Comparison of ENCODE assay signal across 1 cellular context in the genomic region with DNA sequence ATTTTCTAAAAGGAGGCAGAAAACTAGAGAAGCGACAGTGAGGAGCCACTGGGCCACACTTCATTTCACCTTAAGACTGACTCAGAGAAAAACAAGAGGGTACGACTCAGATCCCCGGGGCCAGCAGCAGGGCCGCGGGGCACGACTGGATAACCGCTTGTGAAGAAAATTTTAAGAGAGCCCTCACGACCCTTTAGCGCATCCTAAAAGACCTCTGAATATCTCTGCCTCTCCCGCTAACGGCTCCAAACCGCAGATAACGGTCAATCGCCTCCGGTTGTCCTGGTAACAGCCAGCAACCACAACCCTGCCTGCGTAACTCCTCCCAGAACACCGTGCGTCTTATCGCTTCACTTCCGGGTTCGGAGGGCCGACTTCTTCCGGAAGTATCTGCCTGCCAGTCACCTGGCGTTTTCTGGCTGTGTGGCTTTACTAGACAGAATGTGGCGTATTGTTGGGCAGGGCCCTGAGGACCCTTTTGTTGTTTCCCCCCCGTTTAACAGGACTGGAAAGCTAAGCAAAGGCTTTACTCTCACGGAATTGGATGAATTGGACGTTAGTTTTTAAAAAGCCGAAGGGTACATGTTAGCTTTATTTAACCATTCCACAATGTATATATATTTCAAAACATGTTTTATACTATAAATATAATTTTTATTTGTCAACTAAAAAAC.
A peak's percentile ranks its signal among the peaks of the same experiment; 100 is the strongest.
TF ChIP-seq lines count a peak whose summit lies in the region.

No MANE protein-coding gene starts in this region.

TF ChIP-seq in HepG2, 621 proteins besides CTCF, POLR2A, EP300 and RAD21 (continued from another document and continues in another):
- TF ChIP-seq, protein P1, sequence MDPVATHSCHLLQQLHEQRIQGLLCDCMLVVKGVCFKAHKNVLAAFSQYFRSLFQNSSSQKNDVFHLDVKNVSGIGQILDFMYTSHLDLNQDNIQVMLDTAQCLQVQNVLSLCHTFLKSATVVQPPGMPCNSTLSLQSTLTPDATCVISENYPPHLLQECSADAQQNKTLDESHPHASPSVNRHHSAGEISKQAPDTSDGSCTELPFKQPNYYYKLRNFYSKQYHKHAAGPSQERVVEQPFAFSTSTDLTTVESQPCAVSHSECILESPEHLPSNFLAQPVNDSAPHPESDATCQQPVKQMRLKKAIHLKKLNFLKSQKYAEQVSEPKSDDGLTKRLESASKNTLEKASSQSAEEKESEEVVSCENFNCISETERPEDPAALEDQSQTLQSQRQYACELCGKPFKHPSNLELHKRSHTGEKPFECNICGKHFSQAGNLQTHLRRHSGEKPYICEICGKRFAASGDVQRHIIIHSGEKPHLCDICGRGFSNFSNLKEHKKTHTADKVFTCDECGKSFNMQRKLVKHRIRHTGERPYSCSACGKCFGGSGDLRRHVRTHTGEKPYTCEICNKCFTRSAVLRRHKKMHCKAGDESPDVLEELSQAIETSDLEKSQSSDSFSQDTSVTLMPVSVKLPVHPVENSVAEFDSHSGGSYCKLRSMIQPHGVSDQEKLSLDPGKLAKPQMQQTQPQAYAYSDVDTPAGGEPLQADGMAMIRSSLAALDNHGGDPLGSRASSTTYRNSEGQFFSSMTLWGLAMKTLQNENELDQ (CRISPR knock-in tag; IDR thresholded peaks at IDR 0.05; ENCODE audit: borderline replicate concordance) = no peak
- TF ChIP-seq SNAI1 (CRISPR knock-in tag; IDR thresholded peaks at IDR 0.05; ENCODE audit: borderline replicate concordance) (no peak), ZNF143 (CRISPR knock-in tag; IDR thresholded peaks at IDR 0.05) (peak; percentile 89), IRX3 (CRISPR knock-in tag; IDR thresholded peaks at IDR 0.05; ENCODE audit: borderline replicate concordance, low read depth) (no peak), RFXAP (CRISPR knock-in tag; IDR thresholded peaks at IDR 0.05; ENCODE audit: borderline replicate concordance) (no peak), ZNF775 (CRISPR knock-in tag; IDR thresholded peaks at IDR 0.05; ENCODE audit: borderline replicate concordance) (no peak), CHCHD3 (CRISPR knock-in tag; IDR thresholded peaks at IDR 0.05) (no peak), ZNF354B (CRISPR knock-in tag; IDR thresholded peaks at IDR 0.05) (no peak), ZBTB7A (CRISPR knock-in tag; IDR thresholded peaks at IDR 0.05) (no peak), SRSF4 (IDR thresholded peaks at IDR 0.05; ENCODE audit: low read depth, low read length, poor library complexity, severe bottlenecking) (no peak), RORA (CRISPR knock-in tag; IDR thresholded peaks at IDR 0.05) (no peak), ZNF335 (CRISPR knock-in tag; IDR thresholded peaks at IDR 0.05) (peak; percentile 68), ZFP62 (CRISPR knock-in tag; IDR thresholded peaks at IDR 0.05) (no peak), FOXJ3 (CRISPR knock-in tag; IDR thresholded peaks at IDR 0.05; ENCODE audit: borderline replicate concordance) (0 out of 2 replicates have a peak, but pooled peaks have one; percentile 48), NCOA2 (CRISPR knock-in tag; IDR thresholded peaks at IDR 0.05) (0 out of 2 replicates have a peak, but pooled peaks have one; percentile 13), POLR2G (IDR thresholded peaks at IDR 0.05; ENCODE audit: low read depth, low read length) (peak; percentile 93), NFRKB (IDR thresholded peaks at IDR 0.05) (no peak), ZFP36L1 (CRISPR knock-in tag; IDR thresholded peaks at IDR 0.05) (no peak), KLF6 (CRISPR knock-in tag; IDR thresholded peaks at IDR 0.05) (no peak), DPF2 (CRISPR knock-in tag; IDR thresholded peaks at IDR 0.05; ENCODE audit: borderline replicate concordance, low read depth) (no peak), TBX3 (IDR thresholded peaks at IDR 0.05; ENCODE audit: borderline replicate concordance) (no peak), KDM4B (CRISPR knock-in tag; IDR thresholded peaks at IDR 0.05) (no peak), ZNF546 (CRISPR knock-in tag; conservative IDR thresholded peaks at IDR 0.05) (no peak), ZNF777 (CRISPR knock-in tag; IDR thresholded peaks at IDR 0.05) (no peak), RXRA (CRISPR knock-in tag; IDR thresholded peaks at IDR 0.05) (0 out of 2 replicates have a peak, but pooled peaks have one; percentile 21), LCORL (IDR thresholded peaks at IDR 0.05) (no peak), LCORL (CRISPR knock-in tag; IDR thresholded peaks at IDR 0.05) (no peak), NR2F6 (IDR thresholded peaks at IDR 0.05) (no peak), NR2F6 (CRISPR knock-in tag; IDR thresholded peaks at IDR 0.05) (peak; percentile 18; the same call in 1 of the 2 replicates), ZNF432 (CRISPR knock-in tag; IDR thresholded peaks at IDR 0.05; ENCODE audit: borderline replicate concordance) (no peak), MTA3 (CRISPR knock-in tag; IDR thresholded peaks at IDR 0.05) (no peak)
- TF ChIP-seq, protein P2, sequence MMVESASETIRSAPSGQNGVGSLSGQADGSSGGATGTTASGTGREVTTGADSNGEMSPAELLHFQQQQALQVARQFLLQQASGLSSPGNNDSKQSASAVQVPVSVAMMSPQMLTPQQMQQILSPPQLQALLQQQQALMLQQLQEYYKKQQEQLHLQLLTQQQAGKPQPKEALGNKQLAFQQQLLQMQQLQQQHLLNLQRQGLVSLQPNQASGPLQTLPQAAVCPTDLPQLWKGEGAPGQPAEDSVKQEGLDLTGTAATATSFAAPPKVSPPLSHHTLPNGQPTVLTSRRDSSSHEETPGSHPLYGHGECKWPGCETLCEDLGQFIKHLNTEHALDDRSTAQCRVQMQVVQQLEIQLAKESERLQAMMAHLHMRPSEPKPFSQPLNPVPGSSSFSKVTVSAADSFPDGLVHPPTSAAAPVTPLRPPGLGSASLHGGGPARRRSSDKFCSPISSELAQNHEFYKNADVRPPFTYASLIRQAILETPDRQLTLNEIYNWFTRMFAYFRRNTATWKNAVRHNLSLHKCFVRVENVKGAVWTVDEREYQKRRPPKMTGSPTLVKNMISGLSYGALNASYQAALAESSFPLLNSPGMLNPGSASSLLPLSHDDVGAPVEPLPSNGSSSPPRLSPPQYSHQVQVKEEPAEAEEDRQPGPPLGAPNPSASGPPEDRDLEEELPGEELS (CRISPR knock-in tag; IDR thresholded peaks at IDR 0.05) = no peak
- TF ChIP-seq, protein P3, sequence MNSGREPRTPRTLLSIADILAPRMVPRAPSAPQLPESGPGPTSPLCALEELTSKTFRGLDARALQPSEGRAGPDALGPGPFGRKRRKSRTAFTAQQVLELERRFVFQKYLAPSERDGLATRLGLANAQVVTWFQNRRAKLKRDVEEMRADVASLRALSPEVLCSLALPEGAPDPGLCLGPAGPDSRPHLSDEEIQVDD (CRISPR knock-in tag; IDR thresholded peaks at IDR 0.05; ENCODE audit: borderline replicate concordance) = no peak
- TF ChIP-seq, protein P4, sequence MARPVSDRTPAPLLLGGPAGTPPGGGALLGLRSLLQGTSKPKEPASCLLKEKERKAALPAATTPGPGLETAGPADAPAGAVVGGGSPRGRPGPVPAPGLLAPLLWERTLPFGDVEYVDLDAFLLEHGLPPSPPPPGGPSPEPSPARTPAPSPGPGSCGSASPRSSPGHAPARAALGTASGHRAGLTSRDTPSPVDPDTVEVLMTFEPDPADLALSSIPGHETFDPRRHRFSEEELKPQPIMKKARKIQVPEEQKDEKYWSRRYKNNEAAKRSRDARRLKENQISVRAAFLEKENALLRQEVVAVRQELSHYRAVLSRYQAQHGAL (CRISPR knock-in tag; IDR thresholded peaks at IDR 0.05; ENCODE audit: not compliant biosample characterization) = no peak
- TF ChIP-seq, protein P5, sequence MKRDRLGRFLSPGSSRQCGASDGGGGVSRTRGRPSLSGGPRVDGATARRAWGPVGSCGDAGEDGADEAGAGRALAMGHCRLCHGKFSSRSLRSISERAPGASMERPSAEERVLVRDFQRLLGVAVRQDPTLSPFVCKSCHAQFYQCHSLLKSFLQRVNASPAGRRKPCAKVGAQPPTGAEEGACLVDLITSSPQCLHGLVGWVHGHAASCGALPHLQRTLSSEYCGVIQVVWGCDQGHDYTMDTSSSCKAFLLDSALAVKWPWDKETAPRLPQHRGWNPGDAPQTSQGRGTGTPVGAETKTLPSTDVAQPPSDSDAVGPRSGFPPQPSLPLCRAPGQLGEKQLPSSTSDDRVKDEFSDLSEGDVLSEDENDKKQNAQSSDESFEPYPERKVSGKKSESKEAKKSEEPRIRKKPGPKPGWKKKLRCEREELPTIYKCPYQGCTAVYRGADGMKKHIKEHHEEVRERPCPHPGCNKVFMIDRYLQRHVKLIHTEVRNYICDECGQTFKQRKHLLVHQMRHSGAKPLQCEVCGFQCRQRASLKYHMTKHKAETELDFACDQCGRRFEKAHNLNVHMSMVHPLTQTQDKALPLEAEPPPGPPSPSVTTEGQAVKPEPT (CRISPR knock-in tag; IDR thresholded peaks at IDR 0.05; ENCODE audit: low read depth) = no peak
- TF ChIP-seq, protein P6, sequence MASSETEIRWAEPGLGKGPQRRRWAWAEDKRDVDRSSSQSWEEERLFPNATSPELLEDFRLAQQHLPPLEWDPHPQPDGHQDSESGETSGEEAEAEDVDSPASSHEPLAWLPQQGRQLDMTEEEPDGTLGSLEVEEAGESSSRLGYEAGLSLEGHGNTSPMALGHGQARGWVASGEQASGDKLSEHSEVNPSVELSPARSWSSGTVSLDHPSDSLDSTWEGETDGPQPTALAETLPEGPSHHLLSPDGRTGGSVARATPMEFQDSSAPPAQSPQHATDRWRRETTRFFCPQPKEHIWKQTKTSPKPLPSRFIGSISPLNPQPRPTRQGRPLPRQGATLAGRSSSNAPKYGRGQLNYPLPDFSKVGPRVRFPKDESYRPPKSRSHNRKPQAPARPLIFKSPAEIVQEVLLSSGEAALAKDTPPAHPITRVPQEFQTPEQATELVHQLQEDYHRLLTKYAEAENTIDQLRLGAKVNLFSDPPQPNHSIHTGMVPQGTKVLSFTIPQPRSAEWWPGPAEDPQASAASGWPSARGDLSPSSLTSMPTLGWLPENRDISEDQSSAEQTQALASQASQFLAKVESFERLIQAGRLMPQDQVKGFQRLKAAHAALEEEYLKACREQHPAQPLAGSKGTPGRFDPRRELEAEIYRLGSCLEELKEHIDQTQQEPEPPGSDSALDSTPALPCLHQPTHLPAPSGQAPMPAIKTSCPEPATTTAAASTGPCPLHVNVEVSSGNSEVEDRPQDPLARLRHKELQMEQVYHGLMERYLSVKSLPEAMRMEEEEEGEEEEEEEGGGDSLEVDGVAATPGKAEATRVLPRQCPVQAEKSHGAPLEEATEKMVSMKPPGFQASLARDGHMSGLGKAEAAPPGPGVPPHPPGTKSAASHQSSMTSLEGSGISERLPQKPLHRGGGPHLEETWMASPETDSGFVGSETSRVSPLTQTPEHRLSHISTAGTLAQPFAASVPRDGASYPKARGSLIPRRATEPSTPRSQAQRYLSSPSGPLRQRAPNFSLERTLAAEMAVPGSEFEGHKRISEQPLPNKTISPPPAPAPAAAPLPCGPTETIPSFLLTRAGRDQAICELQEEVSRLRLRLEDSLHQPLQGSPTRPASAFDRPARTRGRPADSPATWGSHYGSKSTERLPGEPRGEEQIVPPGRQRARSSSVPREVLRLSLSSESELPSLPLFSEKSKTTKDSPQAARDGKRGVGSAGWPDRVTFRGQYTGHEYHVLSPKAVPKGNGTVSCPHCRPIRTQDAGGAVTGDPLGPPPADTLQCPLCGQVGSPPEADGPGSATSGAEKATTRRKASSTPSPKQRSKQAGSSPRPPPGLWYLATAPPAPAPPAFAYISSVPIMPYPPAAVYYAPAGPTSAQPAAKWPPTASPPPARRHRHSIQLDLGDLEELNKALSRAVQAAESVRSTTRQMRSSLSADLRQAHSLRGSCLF (CRISPR knock-in tag; IDR thresholded peaks at IDR 0.05; ENCODE audit: borderline replicate concordance) = no peak
- TF ChIP-seq, protein P7, sequence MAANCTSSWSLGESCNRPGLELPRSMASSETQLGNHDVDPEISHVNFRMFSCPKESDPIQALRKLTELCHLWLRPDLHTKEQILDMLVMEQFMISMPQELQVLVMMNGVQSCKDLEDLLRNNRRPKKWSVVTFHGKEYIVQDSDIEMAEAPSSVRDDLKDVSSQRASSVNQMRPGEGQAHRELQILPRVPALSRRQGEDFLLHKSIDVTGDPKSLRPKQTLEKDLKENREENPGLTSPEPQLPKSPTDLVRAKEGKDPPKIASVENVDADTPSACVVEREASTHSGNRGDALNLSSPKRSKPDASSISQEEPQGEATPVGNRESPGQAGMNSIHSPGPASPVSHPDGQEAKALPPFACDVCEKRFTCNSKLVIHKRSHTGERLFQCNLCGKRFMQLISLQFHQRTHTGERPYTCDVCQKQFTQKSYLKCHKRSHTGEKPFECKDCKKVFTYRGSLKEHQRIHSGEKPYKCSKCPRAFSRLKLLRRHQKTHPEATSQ (CRISPR knock-in tag; IDR thresholded peaks at IDR 0.05; ENCODE audit: borderline replicate concordance) = no peak
- TF ChIP-seq, protein P8, sequence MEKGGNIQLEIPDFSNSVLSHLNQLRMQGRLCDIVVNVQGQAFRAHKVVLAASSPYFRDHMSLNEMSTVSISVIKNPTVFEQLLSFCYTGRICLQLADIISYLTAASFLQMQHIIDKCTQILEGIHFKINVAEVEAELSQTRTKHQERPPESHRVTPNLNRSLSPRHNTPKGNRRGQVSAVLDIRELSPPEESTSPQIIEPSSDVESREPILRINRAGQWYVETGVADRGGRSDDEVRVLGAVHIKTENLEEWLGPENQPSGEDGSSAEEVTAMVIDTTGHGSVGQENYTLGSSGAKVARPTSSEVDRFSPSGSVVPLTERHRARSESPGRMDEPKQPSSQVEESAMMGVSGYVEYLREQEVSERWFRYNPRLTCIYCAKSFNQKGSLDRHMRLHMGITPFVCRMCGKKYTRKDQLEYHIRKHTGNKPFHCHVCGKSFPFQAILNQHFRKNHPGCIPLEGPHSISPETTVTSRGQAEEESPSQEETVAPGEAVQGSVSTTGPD (CRISPR knock-in tag; IDR thresholded peaks at IDR 0.05) = no peak
